In genomic region chr7:31814187-31814586, GRCh38 we compare ENCODE assay signal across 11 cellular contexts.
A peak's percentile ranks its signal among the peaks of the same experiment; 100 is the strongest.
DNase-seq lines count a peak whose midpoint lies in the region; TF ChIP-seq lines count a peak whose summit lies in the region.
"Had no signal": no experiment of that assay in that cellular context is flagged by ENCODE, and none has a peak within 500 bp of the region (broad histone marks: within the 10 kb centered on the region; RNA-seq: fewer than 3 reads in every experiment).

No MANE protein-coding gene starts in this region.

- no peak overlapping the region for H3K4me3 Mint-ChIP-seq in glutamatergic neuron (ENCODE audit: unreplicated experiment)
- H3K4me3 Mint-ChIP-seq: CD4-positive, alpha-beta T cell; effector memory CD8-positive, alpha-beta T cell had no signal

- TF ChIP-seq POLR2A in stomach (IDR thresholded peaks at IDR 0.05): no peak

- no peak overlapping the region for H3K27ac Mint-ChIP-seq in glutamatergic neuron (ENCODE audit: unreplicated experiment)
- H3K27ac Mint-ChIP-seq: CD4-positive, alpha-beta T cell; effector memory CD8-positive, alpha-beta T cell had no signal

- 65 to 77% (median 70%) methylated on average over 3 of the region's 3 CpGs for WGBS in stomach, 5 donors

- H3K27ac ChIP-seq in stomach: no peak overlapping the region

- H3K36me3 Mint-ChIP-seq in glutamatergic neuron (ENCODE audit: unreplicated experiment): no peaks in the 10 kb centered on the region

- in situ Hi-C loops in ACHN (cut with HindIII; ENCODE audit: low pct_ligation_motif_present, low pct_unique_long_range_greater_than_20kb, low sequenced_read_pairs): no loop called here

- H3K4me3 ChIP-seq in stomach: no peak overlapping the region

- H3K9me3 Mint-ChIP-seq in glutamatergic neuron (ENCODE audit: unreplicated experiment): peaks cover 3% of the 10 kb centered on the region

- H3K4me1 Mint-ChIP-seq in glutamatergic neuron (ENCODE audit: low read depth, unreplicated experiment): peaks cover 5% of the 10 kb centered on the region

- no peak for TF ChIP-seq CTCF in glutamatergic neuron (IDR thresholded peaks at IDR 0.05; ENCODE audit: partially characterized antibody, unreplicated experiment)
- peak in 2 of 7 experiments; percentile 14 to 16 for TF ChIP-seq CTCF in stomach (IDR thresholded peaks at IDR 0.05)

- DNase-seq in ACHN (peak; percentile 46), H4 (ENCODE audit: low spot score) (peak; percentile 47), UCSD-AML1 (lab: John Stamatoyannopoulos, UW; ENCODE audit: unreplicated experiment) (peak; percentile 11), glutamatergic neuron (peak; percentile 19), middle frontal gyrus (ENCODE audit: extremely low spot score, low spot score) (no peak), stomach (no peak)
- DNase-seq in activated CD8-positive, alpha-beta memory T cell treated with anti-CD3 and anti-CD28 coated beads for 24 hours: no peak
- no peak for DNase-seq in activated CD4-positive, CD25-positive, alpha-beta regulatory T cell (lab: John Stamatoyannopoulos, UW)
- DNase-seq: CD4-positive, alpha-beta T cell; effector memory CD8-positive, alpha-beta T cell; NCI-H1417 treated with DMSO at 0.1 percent for 48 hours had no signal

- H3K4me1 ChIP-seq in stomach: no peaks in the 10 kb centered on the region

- no peaks in the 10 kb centered on the region for H3K36me3 ChIP-seq in stomach

- no peaks in the 10 kb centered on the region for H3K27me3 ChIP-seq in stomach

- no peaks in the 10 kb centered on the region for H3K27me3 Mint-ChIP-seq in glutamatergic neuron (ENCODE audit: unreplicated experiment)
- H3K27me3 Mint-ChIP-seq: CD4-positive, alpha-beta T cell; effector memory CD8-positive, alpha-beta T cell had no signal

- no peak for TF ChIP-seq EP300 in stomach (IDR thresholded peaks at IDR 0.05)

- intact Hi-C loops in stomach (cut with DNase I; ENCODE audit: low total_unique reads): loop anchor here (10.0 kb wide), 1 partner anchor 351 kb away; no protein-coding TSS in a partner anchor

- no peaks in the 10 kb centered on the region for H3K9me3 ChIP-seq in stomach

Comparison
In these comparisons a context has a peak if more than half of its experiments do, and no peak if none do; other contexts are left out.
1. DNase-seq: peak in ACHN (single experiment), H4 (single experiment), UCSD-AML1 (single experiment) and glutamatergic neuron (single experiment); none in middle frontal gyrus (single experiment), activated CD8-positive, alpha-beta memory T cell treated with anti-CD3 and anti-CD28 coated beads for 24 hours (single experiment), stomach (single experiment) and activated CD4-positive, CD25-positive, alpha-beta regulatory T cell (0 of 4).